ENCODE assay signal across 22 cellular contexts in genomic region chr12:62694632-62695031, GRCh38.
DNase-seq lines count a peak whose midpoint lies in the region; ATAC-seq and TF ChIP-seq lines count a peak whose summit lies in the region.
"Had no signal": no experiment of that assay in that cellular context is flagged by ENCODE, and none has a peak within 500 bp of the region (broad histone marks: within the 10 kb centered on the region; RNA-seq: fewer than 3 reads in every experiment).

No MANE protein-coding gene starts in this region.

- H3K9me3 ChIP-seq in breast epithelium (no peaks in the 10 kb centered on the region), mammary epithelial cell (replicated peaks; ENCODE audit: insufficient read depth, low read length) (no peaks in the 10 kb centered on the region)
- H3K9me3 ChIP-seq: left ventricle myocardium inferior, neutrophil, tibial nerve had no signal

- H3K36me3 ChIP-seq in breast epithelium (no peaks in the 10 kb centered on the region), mammary epithelial cell (ENCODE audit: insufficient read depth, low read length) (no peaks in the 10 kb centered on the region)
- H3K36me3 ChIP-seq: tibial nerve had no signal

- H3K36me3 Mint-ChIP-seq in stimulated activated naive B cell treated with anti-CD40 and anti-IgM and Interleukin-4, amounts not matched to agents 10 μg/mL and 1 μg/mL and 100 μg/mL, for 72 hours: no peaks in the 10 kb centered on the region
- H3K36me3 Mint-ChIP-seq: stimulated activated effector memory CD8-positive, alpha-beta T cell treated with anti-CD3 and anti-CD28 coated beads, Interleukin-12 subunit alpha, Interleukin-12 subunit beta, amount 100 ng/mL, for 72 hours had no signal

- no peaks in the 10 kb centered on the region for H4K20me1 ChIP-seq in mammary epithelial cell (ENCODE audit: insufficient read depth, low read length)

- H3K4me1 ChIP-seq in breast epithelium (no peaks in the 10 kb centered on the region), mammary epithelial cell (ENCODE audit: insufficient read depth, low read length) (peaks cover 11% of the 10 kb centered on the region)

- H3K4me3 ChIP-seq in breast epithelium: no peak overlapping the region
- no peak overlapping the region for H3K4me3 ChIP-seq in mammary epithelial cell (replicated peaks in 1 of 3; ENCODE audit: insufficient read depth in 1 of 3, low read depth in 2 of 3, low read length in 3 of 3)
- H3K4me3 ChIP-seq: left ventricle myocardium inferior, tibial nerve had no signal

- ATAC-seq in GM21529 (IDR thresholded peaks at IDR 0.05; ENCODE audit: unreplicated experiment): peak; percentile 85
- peak; percentile 75 for ATAC-seq in HG03108 (IDR thresholded peaks at IDR 0.05; ENCODE audit: unreplicated experiment)
- ATAC-seq in stimulated activated naive B cell treated with anti-CD40 and anti-IgM and Interleukin-4, amounts not matched to agents 10 μg/mL and 1 μg/mL and 100 μg/mL, for 72 hours (replicated peaks): peak; percentile 67 to 69
- no peak for ATAC-seq in Right ventricle myocardium inferior
- ATAC-seq: stimulated activated effector memory CD8-positive, alpha-beta T cell treated with anti-CD3 and anti-CD28 coated beads, Interleukin-12 subunit alpha, Interleukin-12 subunit beta, amount 100 ng/mL, for 72 hours had no signal

- TF ChIP-seq CTCF in breast epithelium (IDR thresholded peaks at IDR 0.05) (no peak), mammary epithelial cell (conservative IDR thresholded peaks at IDR 0.05 in 1 of 2, IDR thresholded peaks at IDR 0.05 in 1 of 2; ENCODE audit: extremely low read depth in 1 of 2, insufficient read depth in 1 of 2, low read depth in 1 of 2, low read length in 2 of 2) (no peak)

- H3K4me3 Mint-ChIP-seq in stimulated activated naive B cell treated with anti-CD40 and anti-IgM and Interleukin-4, amounts not matched to agents 10 μg/mL and 1 μg/mL and 100 μg/mL, for 72 hours: no peak overlapping the region
- H3K4me3 Mint-ChIP-seq: stimulated activated effector memory CD8-positive, alpha-beta T cell treated with anti-CD3 and anti-CD28 coated beads, Interleukin-12 subunit alpha, Interleukin-12 subunit beta, amount 100 ng/mL, for 72 hours had no signal

- H3K4me2 ChIP-seq in mammary epithelial cell (ENCODE audit: insufficient read depth, low read depth, low read length): no peak overlapping the region

- no peaks in the 10 kb centered on the region for H3K79me2 ChIP-seq in mammary epithelial cell (ENCODE audit: insufficient read depth, low read length)

- peak overlapping the region; percentile 64 to 65 for H3K27ac ChIP-seq in breast epithelium
- H3K27ac ChIP-seq in mammary epithelial cell (ENCODE audit: insufficient read depth, low read depth, low read length): no peak overlapping the region
- H3K27ac ChIP-seq: 22Rv1, left ventricle myocardium inferior, neutrophil, tibial nerve had no signal

- no peak overlapping the region for H3K27ac Mint-ChIP-seq in stimulated activated naive B cell treated with anti-CD40 and anti-IgM and Interleukin-4, amounts not matched to agents 10 μg/mL and 1 μg/mL and 100 μg/mL, for 72 hours
- H3K27ac Mint-ChIP-seq: stimulated activated effector memory CD8-positive, alpha-beta T cell treated with anti-CD3 and anti-CD28 coated beads, Interleukin-12 subunit alpha, Interleukin-12 subunit beta, amount 100 ng/mL, for 72 hours had no signal

- dilution Hi-C loops in mammary epithelial cell (cut with HindIII; ENCODE audit: low sequenced_read_pairs): no loop called here

- BruUV-seq in mammary epithelial cell (replicated peaks; lab: Mats Ljungman, UMichigan): no TSS peak

- H3K4me1 Mint-ChIP-seq in stimulated activated naive B cell treated with anti-CD40 and anti-IgM and Interleukin-4, amounts not matched to agents 10 μg/mL and 1 μg/mL and 100 μg/mL, for 72 hours: no peaks in the 10 kb centered on the region

- H3K9me3 Mint-ChIP-seq in stimulated activated naive B cell treated with anti-CD40 and anti-IgM and Interleukin-4, amounts not matched to agents 10 μg/mL and 1 μg/mL and 100 μg/mL, for 72 hours: no peaks in the 10 kb centered on the region
- H3K9me3 Mint-ChIP-seq: stimulated activated effector memory CD8-positive, alpha-beta T cell treated with anti-CD3 and anti-CD28 coated beads, Interleukin-12 subunit alpha, Interleukin-12 subunit beta, amount 100 ng/mL, for 72 hours had no signal

- in situ Hi-C loops in mammary epithelial cell (cut with MboI; ENCODE audit: low sequenced_read_pairs in 2 of 2): no loop called here

- 92% methylated on average over 3 of the region's 3 CpGs for WGBS in mammary epithelial cell (ENCODE audit: low coverage, missing lambda C conversion rate)

- H3K27me3 Mint-ChIP-seq in stimulated activated naive B cell treated with anti-CD40 and anti-IgM and Interleukin-4, amounts not matched to agents 10 μg/mL and 1 μg/mL and 100 μg/mL, for 72 hours: no peaks in the 10 kb centered on the region

- DNase-seq in breast epithelium (ENCODE audit: low spot score in 2 of 2): no peak
- no peak for DNase-seq in mammary epithelial cell
- DNase-seq in stimulated activated naive B cell treated with anti-CD40 and anti-IgM and Interleukin-4, amounts not matched to agents 10 μg/mL and 1 μg/mL and 100 μg/mL, for 72 hours: no peak
- DNase-seq in Right ventricle myocardium inferior (ENCODE audit: missing footprints): no peak
- no peak for DNase-seq in activated effector memory CD4-positive, alpha-beta T cell treated with anti-CD3 and anti-CD28 coated beads, Interleukin-2, amount 50 U/mL, for 16 hours
- DNase-seq in erythroblast (lab: John Stamatoyannopoulos, UW): no peak
- DNase-seq: activated CD4-positive, alpha-beta T cell treated with anti-CD3 and anti-CD28 coated beads, Interleukin-2, amount 50 U/mL, for 1 hour; activated naive CD4-positive, alpha-beta T cell; anterior cingulate cortex; effector memory CD4-positive, alpha-beta T cell; head of caudate nucleus; left ventricle myocardium inferior; NCI-H2029 treated with DMSO at 0.1 percent for 48 hours; NK-92 treated with Interleukin-12 subunit alpha and Interleukin-12 subunit beta, amount 100 ng/mL, for 24 hours; RPMI8226; SW 1271 had no signal

- no peak overlapping the region for H3K9ac ChIP-seq in mammary epithelial cell (ENCODE audit: insufficient read depth, low read length)

- CTCF ChIA-PET in mammary epithelial cell (lab: Charles Lee; ENCODE audit: low non-redundant PET): no interaction called here

- TF ChIP-seq POLR2A in breast epithelium (IDR thresholded peaks at IDR 0.05): no peak
- no peak for TF ChIP-seq POLR2A in erythroblast (IDR thresholded peaks at IDR 0.05; ENCODE audit: low read length)

- H3K27me3 ChIP-seq in breast epithelium (no peaks in the 10 kb centered on the region), mammary epithelial cell (ENCODE audit: insufficient read depth, low read length) (no peaks in the 10 kb centered on the region)
- H3K27me3 ChIP-seq: neutrophil, tibial nerve had no signal

- intact Hi-C loops in breast epithelium (cut with DNase I; ENCODE audit: low total_unique reads): no loop called here
- intact Hi-C loops in mammary epithelial cell (cut with micrococcal nuclease): no loop called here
- intact Hi-C loops in Right ventricle myocardium inferior (cut with DNase I): no loop called here

- H2AFZ ChIP-seq in mammary epithelial cell (ENCODE audit: low read depth, low read length): no peak overlapping the region
